Comparison of ENCODE assay signal across 8 cellular contexts in the genomic region with DNA sequence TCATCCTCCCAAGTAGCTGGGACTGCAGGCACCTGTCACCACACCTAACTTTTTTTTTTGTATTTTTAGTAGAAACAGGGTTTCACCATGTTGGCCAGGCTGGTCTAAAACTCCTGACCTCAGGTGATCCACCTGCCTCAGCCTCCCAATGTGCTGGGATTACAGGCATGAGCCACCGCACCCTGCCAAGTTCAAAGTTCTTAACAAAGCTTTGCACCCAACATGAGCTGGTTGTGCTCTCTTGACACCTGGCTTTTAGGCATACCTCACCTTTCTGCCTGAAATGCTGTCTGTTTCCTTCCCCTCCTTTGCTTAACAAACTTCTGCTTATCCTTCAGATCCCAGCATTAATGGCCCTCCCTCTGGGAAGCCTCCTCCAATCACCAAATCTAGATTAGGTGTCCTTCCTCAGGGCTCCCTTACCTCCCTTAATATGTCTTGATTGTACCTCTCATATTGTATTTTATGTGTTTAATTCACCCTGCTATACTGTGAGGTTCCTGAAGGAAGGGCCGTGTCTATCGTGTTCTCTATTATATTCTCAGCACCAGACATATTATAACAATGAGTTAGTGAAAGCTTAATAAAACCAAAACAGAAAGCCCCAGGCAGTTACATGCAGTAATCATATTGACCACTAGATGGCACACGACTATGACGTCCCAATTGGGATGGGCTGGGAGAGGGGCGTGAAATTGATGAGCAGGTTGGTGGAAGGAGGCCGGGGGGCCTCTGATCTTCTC.
DNase-seq lines count a peak whose midpoint lies in the region; ATAC-seq and TF ChIP-seq lines count a peak whose summit lies in the region.

No MANE protein-coding gene starts in this region.

- peaks cover 21% of the 10 kb centered on the region for H3K4me1 ChIP-seq in mucosa of stomach (ENCODE audit: control insufficient read depth, insufficient read depth, low read length)

- CTCF ChIA-PET in BJ (lab: Yijun Ruan, JAX): interaction anchor here (0.5 to 3.6 kb wide), 22 partner anchors 8 to 166 kb away, joined by 3 to 27 read pairs (median 4); no protein-coding TSS in a partner anchor
- CTCF ChIA-PET in RWPE1 (lab: Yijun Ruan, JAX): interaction anchor here (0.5 to 2.2 kb wide), 25 partner anchors 11 to 508 kb away, joined by 3 to 12 read pairs (median 4); no protein-coding TSS in a partner anchor

- H3K27me3 ChIP-seq in BJ (ENCODE audit: control insufficient read depth, insufficient read depth, low read length) (peaks cover 2% of the 10 kb centered on the region; the same call in 1 of the 2 replicates), mucosa of stomach (ENCODE audit: control insufficient read depth, insufficient read depth, low read length) (no peaks in the 10 kb centered on the region)

- peak overlapping the region; percentile 50 for H3K9ac ChIP-seq in mucosa of stomach (ENCODE audit: low read length)

- no peaks in the 10 kb centered on the region for H3K36me3 ChIP-seq in BJ (ENCODE audit: control insufficient read depth, insufficient read depth, low read length)
- H3K36me3 ChIP-seq in mucosa of stomach (ENCODE audit: control insufficient read depth, insufficient read depth, low read length): no peaks in the 10 kb centered on the region

- H3K9me3 Mint-ChIP-seq in effector memory CD8-positive, alpha-beta T cell: peaks cover 4 to 7% of the 10 kb centered on the region in 2 donors

- H3K4me1 Mint-ChIP-seq in effector memory CD8-positive, alpha-beta T cell (ENCODE audit: low read depth in 2 of 2): no peaks in the 10 kb centered on the region

- peak; percentile 76 for TF ChIP-seq CTCF in BJ (IDR thresholded peaks at IDR 0.05; ENCODE audit: insufficient read depth, low read depth, low read length)
- peak; percentile 88 for TF ChIP-seq CTCF in RWPE1 (conservative IDR thresholded peaks at IDR 0.05; ENCODE audit: low read depth)

- DNase-seq in BJ (ENCODE audit: low read depth) (no peak), GM19240 (ENCODE audit: insufficient read length, low spot score) (peak; percentile 38), RWPE1 (ENCODE audit: low spot score) (peak; percentile 54), T-helper 1 cell (no peak), DMS79 (lab: John Stamatoyannopoulos, UW) (no peak)
- DNase-seq in effector memory CD8-positive, alpha-beta T cell: peak; percentile 7 to 16 (median 15)

- H3K9me3 ChIP-seq in mucosa of stomach (ENCODE audit: control insufficient read depth, low read length): no peaks in the 10 kb centered on the region

- H3K4me3 Mint-ChIP-seq in effector memory CD8-positive, alpha-beta T cell: no peak overlapping the region

- H3K27ac ChIP-seq in RWPE1: no peak overlapping the region

- no peak overlapping the region for H3K4me3 ChIP-seq in BJ (ENCODE audit: low read depth, low read length)
- no peak overlapping the region for H3K4me3 ChIP-seq in mucosa of stomach (ENCODE audit: low read length)

- H3K27ac Mint-ChIP-seq in effector memory CD8-positive, alpha-beta T cell: no peak overlapping the region

- H3K27me3 Mint-ChIP-seq in effector memory CD8-positive, alpha-beta T cell: peaks cover 21 to 39% of the 10 kb centered on the region in 2 donors

- POLR2A ChIA-PET in BJ (lab: Charles Lee): no interaction called here
- POLR2A ChIA-PET in RWPE1 (lab: Yijun Ruan, JAX; ENCODE audit: low non-redundant PET): no interaction called here

- peak; percentile 10 for ATAC-seq in effector memory CD8-positive, alpha-beta T cell (replicated peaks)
- no peak for ATAC-seq in HG02759 (IDR thresholded peaks at IDR 0.05; ENCODE audit: unreplicated experiment)

- H3K36me3 Mint-ChIP-seq in effector memory CD8-positive, alpha-beta T cell (ENCODE audit: insufficient read depth): no peaks in the 10 kb centered on the region

Comparison
In these comparisons a context has a peak if more than half of its experiments do, and no peak if none do; other contexts are left out.
1. DNase-seq: peak in GM19240 (single experiment), RWPE1 (single experiment) and effector memory CD8-positive, alpha-beta T cell (3 of 3); none in BJ (single experiment), T-helper 1 cell (0 of 5) and DMS79 (single experiment).